ENCODE assay signal across 8 cellular contexts in genomic region chr3:13452490-13453335, GRCh38. TPM values are rescaled to one million over a fixed set of nuclear protein-coding genes. Genes with fewer than 3 reads are reported as not detected.
A peak's percentile ranks its signal among the peaks of the same experiment; 100 is the strongest.
DNase-seq lines count a peak whose midpoint lies in the region; ATAC-seq, FAIRE-seq and TF ChIP-seq lines count a peak whose summit lies in the region.

No MANE protein-coding gene starts in this region.

- H3K27ac Mint-ChIP-seq in activated CD4-positive, alpha-beta T cell treated with anti-CD3 and anti-CD28 coated beads, Interleukin-2, amount 10 ng/mL, durations not matched to agents 7 days and 5 days, result peak overlapping the region; percentile 90
- H3K27ac Mint-ChIP-seq in stimulated activated naive CD8-positive, alpha-beta T cell treated with anti-CD3 and anti-CD28 coated beads, Interleukin-15, amount 100 ng/mL, for 72 hours, result no peak overlapping the region

- H2BK15ac ChIP-seq in H1 (ENCODE audit: low read length) (no peak overlapping the region; the same call in 1 of the 2 replicates), mesendoderm (replicated peaks; ENCODE audit: low read depth) (no peak overlapping the region)

- peak; percentile 65 to 68 for TF ChIP-seq RAD21 in H1 (IDR thresholded peaks at IDR 0.05 in 1 of 2, conservative IDR thresholded peaks at IDR 0.05 in 1 of 2; ENCODE audit: low read depth in 2 of 2, low read length in 2 of 2)

- H3K14ac ChIP-seq in H1 (ENCODE audit: insufficient read length), result no peak overlapping the region

- H4K91ac ChIP-seq in H1 (replicated peaks; ENCODE audit: insufficient read length, low read length), result no peak overlapping the region

- no peak for FAIRE-seq in H1 (lab: Jason Lieb, UNC)

- H3K4ac ChIP-seq in H1 (replicated peaks; ENCODE audit: insufficient read length, low read depth, low read length) (no peak overlapping the region), mesendoderm (ENCODE audit: low read depth, low read length) (no peak overlapping the region)

- ATAC-seq in stimulated activated naive CD8-positive, alpha-beta T cell treated with anti-CD3 and anti-CD28 coated beads, Interleukin-15, amount 100 ng/mL, for 72 hours, result no peak
- no peak for ATAC-seq in HG03045 (IDR thresholded peaks at IDR 0.05; ENCODE audit: unreplicated experiment)

- no peak overlapping the region for H2BK20ac ChIP-seq in H1 (ENCODE audit: low read length)

- H3K36me3 Mint-ChIP-seq in activated CD4-positive, alpha-beta T cell treated with anti-CD3 and anti-CD28 coated beads, Interleukin-2, amount 10 ng/mL, durations not matched to agents 7 days and 5 days (ENCODE audit: low read depth), result no peaks in the 10 kb centered on the region

- DNase-seq in Ammon's horn (ENCODE audit: low spot score), result peak; percentile 84
- DNase-seq in GM20000 (ENCODE audit: low spot score), result peak; percentile 53
- DNase-seq in NCI-H2227 (lab: John Stamatoyannopoulos, UW; ENCODE audit: unreplicated experiment), result peak; percentile 42
- DNase-seq in activated CD4-positive, alpha-beta T cell treated with anti-CD3 and anti-CD28 coated beads, Interleukin-2, amount 10 ng/mL, durations not matched to agents 7 days and 5 days, result peak; percentile 69
- no peak for DNase-seq in H1 (ENCODE audit: low read depth in 1 of 2, low spot score in 2 of 2)
- peak; percentile 70 for DNase-seq in mesendoderm
- DNase-seq in stimulated activated naive CD8-positive, alpha-beta T cell treated with anti-CD3 and anti-CD28 coated beads, Interleukin-15, amount 100 ng/mL, for 72 hours, result peak; percentile 26 to 46

- H3K79me1 ChIP-seq in H1 (ENCODE audit: low read depth, low read length), result no peaks in the 10 kb centered on the region
- H3K79me1 ChIP-seq in mesendoderm (ENCODE audit: low read length), result no peaks in the 10 kb centered on the region

- no peak overlapping the region for H3K9ac ChIP-seq in H1 (replicated peaks in 1 of 4; ENCODE audit: extremely low read depth in 1 of 4, low read depth in 3 of 4, low read length in 3 of 4)
- no peak overlapping the region for H3K9ac ChIP-seq in mesendoderm (ENCODE audit: low read length)

- H3K79me2 ChIP-seq in H1 (ENCODE audit: control insufficient read depth in 1 of 2, insufficient read depth in 2 of 2, low read length in 2 of 2) (no peaks in the 10 kb centered on the region), mesendoderm (ENCODE audit: control insufficient read depth, insufficient read depth, low read length) (no peaks in the 10 kb centered on the region)

- H2BK120ac ChIP-seq in H1 (replicated peaks; ENCODE audit: low read depth, low read length) (no peak overlapping the region), mesendoderm (ENCODE audit: low read depth, low read length) (no peak overlapping the region)

- H3K4me3 Mint-ChIP-seq in activated CD4-positive, alpha-beta T cell treated with anti-CD3 and anti-CD28 coated beads, Interleukin-2, amount 10 ng/mL, durations not matched to agents 7 days and 5 days, result peak overlapping the region; percentile 85
- H3K4me3 Mint-ChIP-seq in stimulated activated naive CD8-positive, alpha-beta T cell treated with anti-CD3 and anti-CD28 coated beads, Interleukin-15, amount 100 ng/mL, for 72 hours, result peak overlapping the region; percentile 94 to 97

- peak overlapping the region in 1 of 4 experiments; percentile 57; a peak in 2 of 8 replicates for H3K4me3 ChIP-seq in H1 (ENCODE audit: extremely low read depth in 1 of 4, insufficient read depth in 2 of 4, low read depth in 3 of 4, low read length in 4 of 4)
- no peak overlapping the region for H3K4me3 ChIP-seq in mesendoderm (ENCODE audit: low read length)

- H3K23me2 ChIP-seq in H1 (ENCODE audit: low read depth, low read length), result no peaks in the 10 kb centered on the region; the same call in 1 of the 2 replicates

- H3K18ac ChIP-seq in H1 (ENCODE audit: extremely low read depth, low read length), result no peak overlapping the region
- H3K18ac ChIP-seq in mesendoderm (ENCODE audit: low read length), result no peak overlapping the region

- no peaks in the 10 kb centered on the region for H3K36me3 ChIP-seq in H1 (ENCODE audit: control insufficient read depth in 2 of 4, insufficient read depth in 4 of 4, low read length in 3 of 4)
- no peaks in the 10 kb centered on the region for H3K36me3 ChIP-seq in mesendoderm (ENCODE audit: control insufficient read depth, insufficient read depth, low read length)

- H3K4me2 ChIP-seq in H1 (ENCODE audit: insufficient read depth in 1 of 2, low read depth in 2 of 2, low read length in 2 of 2) (peak overlapping the region in 1 of 2 experiments; percentile 74; a peak in 3 of 4 replicates), mesendoderm (ENCODE audit: low read length) (no peak overlapping the region)

- no peaks in the 10 kb centered on the region for H3K9me3 ChIP-seq in H1 (ENCODE audit: insufficient read depth in 2 of 2, low read depth in 1 of 2, low read length in 1 of 2)

- no peak overlapping the region for H3K27ac ChIP-seq in H1 (ENCODE audit: low read depth, low read length)
- no peak overlapping the region for H3K27ac ChIP-seq in mesendoderm (ENCODE audit: low read depth, low read length)

- H4K20me1 ChIP-seq in H1 (replicated peaks in 1 of 2; ENCODE audit: control insufficient read depth in 1 of 2, insufficient read depth in 2 of 2, low read length in 2 of 2), result no peaks in the 10 kb centered on the region

- H4K8ac ChIP-seq in H1 (ENCODE audit: extremely low read depth, insufficient read depth, low read length) (peak overlapping the region; percentile 68; the same call in 1 of the 2 replicates), mesendoderm (ENCODE audit: low read depth, low read length) (no peak overlapping the region)

- POLR2A ChIA-PET in activated CD4-positive, alpha-beta T cell treated with anti-CD3 and anti-CD28 coated beads, Interleukin-2, amount 10 ng/mL, durations not matched to agents 7 days and 5 days (lab: Charles Lee), result no interaction called here
- POLR2A ChIA-PET in H1 (lab: Charles Lee; ENCODE audit: partially characterized antibody), result interaction anchor here (0.9 to 2.1 kb wide), 5 partner anchors 10 to 104 kb away, joined by 3 to 15 read pairs (median 4); partner anchors contain the start of genes HDAC11 and NUP210

- H4K5ac ChIP-seq in H1 (ENCODE audit: insufficient read length, low read depth, low read length), result no peak overlapping the region
- H4K5ac ChIP-seq in mesendoderm (ENCODE audit: low read length), result no peak overlapping the region

- CTCF ChIA-PET in activated CD4-positive, alpha-beta T cell treated with anti-CD3 and anti-CD28 coated beads, Interleukin-2, amount 10 ng/mL, durations not matched to agents 7 days and 5 days (lab: Charles Lee), result interaction anchor here (0.6 to 4.8 kb wide), 17 partner anchors 10 to 440 kb away, joined by 3 to 37 read pairs (median 4); partner anchors contain the start of gene NUP210
- CTCF ChIA-PET in H1 (lab: Charles Lee; ENCODE audit: partially characterized antibody), result interaction anchor here (0.7 to 4.8 kb wide), 51 partner anchors 10 to 432 kb away, joined by 3 to 57 read pairs (median 4); partner anchors contain the start of gene NUP210

- H3K9me3 Mint-ChIP-seq in activated CD4-positive, alpha-beta T cell treated with anti-CD3 and anti-CD28 coated beads, Interleukin-2, amount 10 ng/mL, durations not matched to agents 7 days and 5 days, result no peaks in the 10 kb centered on the region
- no peaks in the 10 kb centered on the region for H3K9me3 Mint-ChIP-seq in stimulated activated naive CD8-positive, alpha-beta T cell treated with anti-CD3 and anti-CD28 coated beads, Interleukin-15, amount 100 ng/mL, for 72 hours

- TF ChIP-seq CTCF in GM20000 (IDR thresholded peaks at IDR 0.05; ENCODE audit: extremely low read depth, missing control alignments), result peak; percentile 30
- TF ChIP-seq CTCF in H1 (IDR thresholded peaks at IDR 0.05; ENCODE audit: control extremely low read depth in 1 of 3, insufficient read depth in 1 of 3, low read depth in 1 of 3, low read length in 3 of 3), result peak in 2 of 3 experiments; percentile 43 to 48; a peak in 2 of 4 replicates

- H3K27me3 ChIP-seq in H1 (replicated peaks in 1 of 4; ENCODE audit: control insufficient read depth in 3 of 4, extremely low read depth in 1 of 4, insufficient read depth in 3 of 4, low read length in 3 of 4) (no peaks in the 10 kb centered on the region), mesendoderm (ENCODE audit: insufficient read depth, low read length, poor library complexity) (no peaks in the 10 kb centered on the region)

- H2BK12ac ChIP-seq in H1 (ENCODE audit: low read depth, low read length), result no peak overlapping the region

- TF ChIP-seq POLR2A in H1 (IDR thresholded peaks at IDR 0.05; ENCODE audit: control extremely low read depth in 1 of 2, low read depth in 2 of 2, low read length in 2 of 2), result no peak

- H3K56ac ChIP-seq in H1 (replicated peaks; ENCODE audit: insufficient read length, low read depth, low read length) (no peak overlapping the region), mesendoderm (ENCODE audit: low read length) (no peak overlapping the region)

- 57% methylated on average over 12 of the region's 12 CpGs; no CpG with 5 or more reads in 1 of the 2 experiments for WGBS in H1 (ENCODE audit: extremely low coverage in 1 of 2, insufficient coverage in 1 of 2, insufficient read length in 1 of 2, insufficient replicate concordance in 2 of 2, low coverage in 1 of 2, low lambda C conversion rate in 2 of 2, missing lambda C conversion rate in 1 of 2), 2 experiments
- no CpG with 5 or more reads among the region's 12 CpGs for WGBS in mesendoderm (ENCODE audit: extremely low coverage, insufficient coverage, low lambda C conversion rate)

- peak overlapping the region; percentile 31; the same call in 1 of the 2 replicates for H2AK5ac ChIP-seq in H1 (ENCODE audit: low read depth, low read length)
- no peak overlapping the region for H2AK5ac ChIP-seq in mesendoderm (ENCODE audit: low read length)

- no peak overlapping the region for H2AFZ ChIP-seq in H1 (ENCODE audit: low read length)

- H3K4me1 ChIP-seq in H1 (replicated peaks in 1 of 4; ENCODE audit: control insufficient read depth in 3 of 4, insufficient read depth in 4 of 4, low read length in 3 of 4), result peaks cover 2 to 5% (median 4%) of the 10 kb centered on the region in 4 experiments; a peak in 5 of 7 replicates
- H3K4me1 ChIP-seq in mesendoderm (ENCODE audit: control insufficient read depth, low read depth, low read length), result no peaks in the 10 kb centered on the region

- peaks cover 26% of the 10 kb centered on the region for H3K4me1 Mint-ChIP-seq in activated CD4-positive, alpha-beta T cell treated with anti-CD3 and anti-CD28 coated beads, Interleukin-2, amount 10 ng/mL, durations not matched to agents 7 days and 5 days
- peaks cover 21% of the 10 kb centered on the region for H3K4me1 Mint-ChIP-seq in stimulated activated naive CD8-positive, alpha-beta T cell treated with anti-CD3 and anti-CD28 coated beads, Interleukin-15, amount 100 ng/mL, for 72 hours

- H3K27me3 Mint-ChIP-seq in activated CD4-positive, alpha-beta T cell treated with anti-CD3 and anti-CD28 coated beads, Interleukin-2, amount 10 ng/mL, durations not matched to agents 7 days and 5 days, result peaks cover 2% of the 10 kb centered on the region
- no peaks in the 10 kb centered on the region for H3K27me3 Mint-ChIP-seq in stimulated activated naive CD8-positive, alpha-beta T cell treated with anti-CD3 and anti-CD28 coated beads, Interleukin-15, amount 100 ng/mL, for 72 hours

- TF ChIP-seq EP300 in H1 (IDR thresholded peaks at IDR 0.05; ENCODE audit: borderline replicate concordance in 1 of 2, low read depth in 2 of 2, low read length in 2 of 2), result no peak

- H3K23ac ChIP-seq in H1 (ENCODE audit: insufficient read length), result no peak overlapping the region
- H3K23ac ChIP-seq in mesendoderm (ENCODE audit: low read length), result no peak overlapping the region

- H2BK5ac ChIP-seq in H1 (ENCODE audit: low read depth, low read length) (peak overlapping the region; percentile 32; the same call in 1 of the 2 replicates), mesendoderm (ENCODE audit: low read length) (no peak overlapping the region)

RNA-seq across cellular contexts. Expression of gene HDAC11, which starts 27.4 kb away (rescaled TPM):
- total RNA-seq in activated CD4-positive, alpha-beta T cell treated with anti-CD3 and anti-CD28 coated beads, Interleukin-2, amount 10 ng/mL, durations not matched to agents 7 days and 5 days, result 1 to 10 TPM; 1.6 to 2.3 TPM
- total RNA-seq in H1 (2021; fragmentation: NEBNext Ultra II Directional; extraction: Animal tissue kit (Norgen Biotek cat#: 25700)), result 7.4 and 7.5 TPM in 2 replicates
- polyA plus RNA-seq in H1 (2011; rRNA removed), result 6.8 and 7.7 TPM in 2 replicates
- 7.9 TPM for polyA plus RNA-seq in H1 (2011; cell fraction: cytosol; rRNA removed)
- polyA plus RNA-seq in H1 (2011; cell fraction: nucleus; rRNA removed), result 8.3 TPM
- polyA plus RNA-seq in H1 (2012, experiment 1 of 2), result 6.0 to 17.0 TPM (median 10.6 TPM) in 4 replicates
- 20.4 TPM for polyA plus RNA-seq in H1 (2012, experiment 2 of 2)
- 5.8 TPM for polyA plus RNA-seq in H1 (2013, experiment 1 of 2)
- 6.0 TPM for polyA plus RNA-seq in H1 (2013, experiment 2 of 2)
- polyA minus RNA-seq in H1 (2011; rRNA and poly(A)+ RNA removed), result 5.5 and 9.7 TPM in 2 replicates
- polyA minus RNA-seq in H1 (2011; cell fraction: cytosol; rRNA and poly(A)+ RNA removed), result 5.5 TPM
- polyA minus RNA-seq in H1 (2011; cell fraction: nucleus; rRNA and poly(A)+ RNA removed), result 6.2 TPM
- 2.6 TPM for polyA plus RNA-seq in mesendoderm (2013, experiment 1 of 2)
- polyA plus RNA-seq in mesendoderm (2013, experiment 2 of 2), result 3.4 TPM

RNA-seq across cellular contexts. Expression of gene NUP210, which starts 32.6 kb away (rescaled TPM):
- 100 to 1,000 TPM; 196 to 204 TPM for total RNA-seq in activated CD4-positive, alpha-beta T cell treated with anti-CD3 and anti-CD28 coated beads, Interleukin-2, amount 10 ng/mL, durations not matched to agents 7 days and 5 days
- total RNA-seq in H1 (2021; fragmentation: NEBNext Ultra II Directional; extraction: Animal tissue kit (Norgen Biotek cat#: 25700)), result 53.4 and 53.7 TPM in 2 replicates
- polyA plus RNA-seq in H1 (2011; rRNA removed), result 51.0 and 55.0 TPM in 2 replicates
- polyA plus RNA-seq in H1 (2011; cell fraction: cytosol; rRNA removed), result 22.7 TPM
- 90.7 TPM for polyA plus RNA-seq in H1 (2011; cell fraction: nucleus; rRNA removed)
- polyA plus RNA-seq in H1 (2012, experiment 1 of 2), result 30.8 to 56.3 TPM (median 45.4 TPM) in 4 replicates
- polyA plus RNA-seq in H1 (2012, experiment 2 of 2), result 30.0 TPM
- 84.7 TPM for polyA plus RNA-seq in H1 (2013, experiment 1 of 2)
- 65.1 TPM for polyA plus RNA-seq in H1 (2013, experiment 2 of 2)
- polyA minus RNA-seq in H1 (2011; rRNA and poly(A)+ RNA removed), result 49.2 and 89.2 TPM in 2 replicates
- polyA minus RNA-seq in H1 (2011; cell fraction: cytosol; rRNA and poly(A)+ RNA removed), result 32.7 TPM
- polyA minus RNA-seq in H1 (2011; cell fraction: nucleus; rRNA and poly(A)+ RNA removed), result 52.7 TPM
- 10.9 TPM for polyA plus RNA-seq in mesendoderm (2013, experiment 1 of 2)
- polyA plus RNA-seq in mesendoderm (2013, experiment 2 of 2), result 11.1 TPM

Comparison
In these comparisons a context has a peak if more than half of its experiments do, and no peak if none do; other contexts are left out.
1. DNase-seq: peak in Ammon's horn (single experiment), GM20000 (single experiment), NCI-H2227 (single experiment), activated CD4-positive, alpha-beta T cell treated with anti-CD3 and anti-CD28 coated beads, Interleukin-2, amount 10 ng/mL, durations not matched to agents 7 days and 5 days (single experiment), mesendoderm (single experiment) and stimulated activated naive CD8-positive, alpha-beta T cell treated with anti-CD3 and anti-CD28 coated beads, Interleukin-15, amount 100 ng/mL, for 72 hours (2 of 2); none in H1 (0 of 2).